In the genomic region with DNA sequence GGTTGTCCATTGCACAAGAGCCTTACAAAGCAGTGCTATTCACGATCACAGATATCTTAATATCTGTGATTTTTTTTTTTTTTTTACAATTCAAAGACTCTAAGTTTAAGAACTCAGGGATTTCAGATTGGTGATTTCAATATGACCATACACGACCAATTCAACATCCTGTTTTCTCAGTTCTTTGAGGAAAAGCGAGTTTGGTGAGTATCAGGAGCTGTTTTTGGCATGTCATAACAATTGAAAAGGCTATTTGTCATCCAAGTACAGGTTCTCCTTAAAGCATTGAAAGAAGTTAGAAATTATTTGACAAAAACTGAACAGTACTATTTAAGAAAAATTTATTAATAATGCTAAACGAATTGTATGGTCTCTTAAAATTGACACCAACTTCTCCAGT, we compare ENCODE assay signal across 11 cellular contexts.
"Had no signal": no experiment of that assay in that cellular context is flagged by ENCODE, and none has a peak within 500 bp of the region (broad histone marks: within the 10 kb centered on the region; RNA-seq: fewer than 3 reads in every experiment).

No MANE protein-coding gene starts in this region.

- H3K9me3 Mint-ChIP-seq: HFFc6 had no signal

- H3K36me3 ChIP-seq: HAP-1 had no signal

- H3K4me3 Mint-ChIP-seq: GM23338, H9, HFFc6 had no signal

- H3K4me1 ChIP-seq: HAP-1 had no signal

- H3K27ac Mint-ChIP-seq: GM23338, H9, HFFc6 had no signal

- H3K4me2 ChIP-seq: GM23338 had no signal

- ATAC-seq: GM23338, HCT116 had no signal

- H3K4me3 ChIP-seq: GM23248, GM23338, HAP-1 had no signal

- FAIRE-seq: H1, H54 had no signal

- H3K9ac ChIP-seq: GM23248 had no signal

- DNase-seq: GM23248, GOT3, H7, H9, HCEC 1CT, HFFc6 had no signal

- H2AFZ ChIP-seq: GM23248, GM23338 had no signal

- H3K27ac ChIP-seq: GM23248 had no signal
